ENCODE assay signal across 25 cellular contexts in the genomic region with DNA sequence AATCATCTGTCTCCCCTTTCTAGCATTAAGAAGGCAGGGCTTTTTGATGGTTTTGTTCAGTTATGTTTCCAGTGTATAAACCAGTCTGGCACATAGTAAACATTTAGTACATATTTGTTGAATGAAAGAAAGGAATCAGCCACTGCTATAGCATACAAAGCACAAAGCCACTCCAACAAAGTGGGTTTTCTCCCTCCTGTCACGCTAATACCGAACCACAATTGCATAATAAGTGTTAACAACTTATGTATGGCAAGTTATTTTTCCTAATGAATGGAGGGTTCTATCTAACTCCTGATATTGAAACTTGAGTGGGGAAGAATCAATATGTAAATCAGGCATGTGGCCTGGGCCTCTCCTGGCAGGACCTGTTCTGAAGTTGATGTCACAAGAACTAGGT.
"Had no signal": no experiment of that assay in that cellular context is flagged by ENCODE, and none has a peak within 500 bp of the region (broad histone marks: within the 10 kb centered on the region; RNA-seq: fewer than 3 reads in every experiment).

No MANE protein-coding gene starts in this region.

- H3K9ac ChIP-seq: parathyroid adenoma had no signal

- DNase-seq: dermis blood vessel endothelial cell; effector memory CD8-positive, alpha-beta T cell; erythroblast; gastrocnemius medialis; heart left ventricle; kidney; naive B cell; right lobe of liver; stimulated activated CD4-positive, alpha-beta T cell treated with anti-CD3 and anti-CD28 coated beads, Interleukin-12 subunit alpha, Interleukin-12 subunit beta, amount 100 ng/mL, for 4 hours; stimulated activated CD4-positive, alpha-beta T cell treated with anti-CD3 and anti-CD28 coated beads, Interleukin-2, amount 100 ng/mL, for 24 hours; stimulated activated CD4-positive, alpha-beta T cell treated with anti-CD3 and anti-CD28 coated beads, Interleukin-4, amount 100 ng/mL, for 24 hours; stimulated activated naive CD4-positive, alpha-beta T cell treated with Interleukin-2 at 50 U/mL for 16 hours; stomach; substantia nigra; testis; tibial artery had no signal

- H3K27me3 ChIP-seq: gastrocnemius medialis, heart left ventricle, hepatocyte, right lobe of liver, stomach, testis, tibial artery had no signal

- FAIRE-seq: endometrium, kidney had no signal

- H3K4me3 ChIP-seq: coronary artery, gastrocnemius medialis, heart left ventricle, hepatocyte, lung, right lobe of liver, smooth muscle cell, stomach, testis, tibial artery had no signal

- H2AFZ ChIP-seq: hepatocyte, parathyroid adenoma had no signal

- H3K9me3 ChIP-seq: gastrocnemius medialis, heart left ventricle, right lobe of liver, stomach, testis, tibial artery had no signal

- ATAC-seq: effector memory CD8-positive, alpha-beta T cell; gastrocnemius medialis; heart left ventricle; left lobe of liver; natural killer cell treated with Interleukin-12 subunit alpha and Interleukin-12 subunit beta and Interleukin-15 and Interleukin-18, amount 100 ng/mL, for 72 hours; right lobe of liver; stimulated activated effector memory CD8-positive, alpha-beta T cell treated with anti-CD3 and anti-CD28 coated beads, Interleukin-12 subunit alpha, Interleukin-12 subunit beta, amount 100 ng/mL, for 72 hours had no signal

- H3K36me3 ChIP-seq: gastrocnemius medialis, heart left ventricle, right lobe of liver had no signal

- H3K27ac ChIP-seq: coronary artery, gastrocnemius medialis, hepatocyte, parathyroid adenoma, right lobe of liver, testis, tibial artery had no signal

- H3K4me1 ChIP-seq: gastrocnemius medialis, heart left ventricle, parathyroid adenoma, right lobe of liver, stomach, testis had no signal

- H3K79me2 ChIP-seq: hepatocyte, parathyroid adenoma had no signal

- H3K4me2 ChIP-seq: hepatocyte, smooth muscle cell had no signal
